ENCODE assay signal across 15 cellular contexts in the genomic region with DNA sequence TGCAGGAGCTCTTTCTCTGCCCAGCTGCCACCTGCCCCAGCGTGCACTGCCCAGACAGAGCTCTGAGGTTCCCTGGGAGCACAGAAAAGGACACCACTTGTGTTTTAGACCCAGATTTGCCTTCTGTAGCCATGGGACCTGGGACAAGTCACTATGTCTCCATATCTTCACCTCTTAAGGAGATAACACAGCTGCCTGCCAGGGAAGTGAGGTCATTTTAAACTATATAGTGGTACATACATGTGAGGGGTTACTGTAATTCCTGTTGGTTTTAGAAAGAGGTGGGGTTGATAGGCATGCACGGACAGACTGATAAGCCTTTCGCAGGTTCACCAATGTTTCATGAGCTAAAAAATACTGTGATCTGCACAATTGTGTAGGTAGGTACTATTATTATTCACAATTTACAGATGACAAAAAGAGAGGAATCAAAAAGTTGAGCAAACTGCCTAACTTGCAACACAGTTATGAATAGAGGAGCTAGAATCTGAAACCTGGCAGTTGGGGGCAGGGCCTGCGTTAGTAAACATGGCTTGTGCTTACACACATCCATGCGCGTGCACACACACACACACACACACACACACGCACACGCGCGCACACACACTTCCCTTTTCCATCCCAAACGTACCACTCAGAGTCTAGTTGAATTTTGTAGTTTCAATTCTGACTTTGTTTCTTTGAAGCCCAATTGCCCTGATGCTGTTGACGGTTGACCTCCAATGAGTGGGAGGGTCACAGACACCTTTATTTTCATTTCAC.
DNase-seq lines count a peak whose midpoint lies in the region; ATAC-seq lines count a peak whose summit lies in the region.
"Had no signal": no experiment of that assay in that cellular context is flagged by ENCODE, and none has a peak within 500 bp of the region (broad histone marks: within the 10 kb centered on the region; RNA-seq: fewer than 3 reads in every experiment).

No MANE protein-coding gene starts in this region.

- H4K8ac ChIP-seq in trophoblast cell (ENCODE audit: low read depth, low read length) = no peak overlapping the region

- DNase-seq in NOMO-1 treated with dmso at 0.1 percent for 144 hours (lab: John Stamatoyannopoulos, UW; ENCODE audit: unreplicated experiment) = peak; percentile 83
- peak; percentile 71 for DNase-seq in Right ventricle myocardium superior
- DNase-seq in trophoblast cell = peak; percentile 49 to 82
- DNase-seq: activated CD4-positive, CD25-positive, alpha-beta regulatory T cell treated with anti-CD3 and anti-CD28 coated beads, Interleukin-2, amount 50 U/mL, for 72 hours; activated effector memory CD4-positive, alpha-beta T cell treated with Interleukin-2 at 50 U/mL for 16 hours; NCI-H1417 treated with DMSO at 0.1 percent for 48 hours; NCI-H524 treated with DMSO at 0.1 percent for 48 hours; nephron progenitor cell had no signal

- no peaks in the 10 kb centered on the region for H3K27me3 ChIP-seq in BLaER1
- H3K27me3 ChIP-seq in trophoblast cell (ENCODE audit: insufficient read depth, low read length) = no peaks in the 10 kb centered on the region
- H3K27me3 ChIP-seq: body of pancreas, SJSA1 had no signal

- no peak overlapping the region for H3K23ac ChIP-seq in trophoblast cell (ENCODE audit: low read length)

- no peak overlapping the region for H3K14ac ChIP-seq in trophoblast cell (ENCODE audit: low read length)

- H3K9me3 ChIP-seq in BLaER1 (peaks cover 21% of the 10 kb centered on the region), trophoblast cell (ENCODE audit: insufficient read depth, low read depth, low read length) (peaks cover 6% of the 10 kb centered on the region)

- H3K9ac ChIP-seq in BLaER1 = 0 out of 2 replicates have a peak overlapping the region, but pooled peaks have one; percentile 48
- H3K9ac ChIP-seq in trophoblast cell (ENCODE audit: low read length) = no peak overlapping the region

- ATAC-seq in Right ventricle myocardium superior (ENCODE audit: poor library complexity) (peak; percentile 3), GM21367 (IDR thresholded peaks at IDR 0.05; ENCODE audit: unreplicated experiment) (no peak), GM18511 (IDR thresholded peaks at IDR 0.05; ENCODE audit: unreplicated experiment) (no peak), GM18870 (IDR thresholded peaks at IDR 0.05; ENCODE audit: unreplicated experiment) (no peak), HG03457 (IDR thresholded peaks at IDR 0.05; ENCODE audit: unreplicated experiment) (no peak)
- ATAC-seq: body of pancreas had no signal

- no peak overlapping the region for H2BK5ac ChIP-seq in trophoblast cell (ENCODE audit: low read depth, low read length, poor library complexity)

- intact Hi-C loops in Right ventricle myocardium superior (cut with DNase I) = loop anchor here (10.0 kb wide), 1 partner anchor 195 kb away; the partner anchor contains the start of gene FAM43A

- no peaks in the 10 kb centered on the region for H3K79me2 ChIP-seq in trophoblast cell (ENCODE audit: control insufficient read depth, insufficient read depth, low read length, poor library complexity)

- no peak overlapping the region for H2AFZ ChIP-seq in trophoblast cell (ENCODE audit: insufficient read depth, low read length, poor library complexity)

- H4K12ac ChIP-seq in trophoblast cell (ENCODE audit: low read depth, low read length) = no peak overlapping the region

- no peaks in the 10 kb centered on the region for H4K20me1 ChIP-seq in BLaER1

- H2AK5ac ChIP-seq in trophoblast cell (ENCODE audit: low read length) = no peak overlapping the region

- H3K18ac ChIP-seq in trophoblast cell (ENCODE audit: low read length) = no peak overlapping the region

- no peaks in the 10 kb centered on the region for H3K79me1 ChIP-seq in trophoblast cell (ENCODE audit: low read length)

- H4K91ac ChIP-seq in trophoblast cell (ENCODE audit: low read depth, low read length) = no peak overlapping the region

- H3K4ac ChIP-seq in trophoblast cell (ENCODE audit: low read depth, low read length) = no peak overlapping the region

- WGBS in trophoblast cell (ENCODE audit: extremely low coverage, insufficient coverage, insufficient read length) = 100% methylated on average over 1 of the region's 12 CpGs

- H3K36me3 ChIP-seq in BLaER1 (no peaks in the 10 kb centered on the region), trophoblast cell (ENCODE audit: control insufficient read depth in 1 of 2, insufficient read depth in 2 of 2, low read length in 2 of 2) (no peaks in the 10 kb centered on the region)
- H3K36me3 ChIP-seq: SJSA1 had no signal

- H2BK120ac ChIP-seq in trophoblast cell (ENCODE audit: insufficient read depth, low read length, poor library complexity) = no peak overlapping the region

- H3K27ac ChIP-seq in BLaER1 (peak overlapping the region; percentile 80), trophoblast cell (ENCODE audit: low read depth, low read length) (no peak overlapping the region)
- H3K27ac ChIP-seq: SJSA1 had no signal

- H2BK12ac ChIP-seq in trophoblast cell (ENCODE audit: low read length) = no peak overlapping the region

- peak overlapping the region; percentile 94 for H3K4me2 ChIP-seq in BLaER1
- no peak overlapping the region for H3K4me2 ChIP-seq in trophoblast cell (ENCODE audit: low read length)

- peaks cover 56% of the 10 kb centered on the region for H3K4me1 ChIP-seq in BLaER1
- no peaks in the 10 kb centered on the region for H3K4me1 ChIP-seq in trophoblast cell (ENCODE audit: control insufficient read depth in 1 of 2, insufficient read depth in 2 of 2, low read length in 2 of 2)
- H3K4me1 ChIP-seq: SJSA1 had no signal

- H3K4me3 ChIP-seq in BLaER1 (peak overlapping the region; percentile 43), trophoblast cell (ENCODE audit: low read depth, low read length) (no peak overlapping the region)
- H3K4me3 ChIP-seq: body of pancreas, SJSA1 had no signal
